Comparison of ENCODE assay signal across 8 cellular contexts in the genomic region with DNA sequence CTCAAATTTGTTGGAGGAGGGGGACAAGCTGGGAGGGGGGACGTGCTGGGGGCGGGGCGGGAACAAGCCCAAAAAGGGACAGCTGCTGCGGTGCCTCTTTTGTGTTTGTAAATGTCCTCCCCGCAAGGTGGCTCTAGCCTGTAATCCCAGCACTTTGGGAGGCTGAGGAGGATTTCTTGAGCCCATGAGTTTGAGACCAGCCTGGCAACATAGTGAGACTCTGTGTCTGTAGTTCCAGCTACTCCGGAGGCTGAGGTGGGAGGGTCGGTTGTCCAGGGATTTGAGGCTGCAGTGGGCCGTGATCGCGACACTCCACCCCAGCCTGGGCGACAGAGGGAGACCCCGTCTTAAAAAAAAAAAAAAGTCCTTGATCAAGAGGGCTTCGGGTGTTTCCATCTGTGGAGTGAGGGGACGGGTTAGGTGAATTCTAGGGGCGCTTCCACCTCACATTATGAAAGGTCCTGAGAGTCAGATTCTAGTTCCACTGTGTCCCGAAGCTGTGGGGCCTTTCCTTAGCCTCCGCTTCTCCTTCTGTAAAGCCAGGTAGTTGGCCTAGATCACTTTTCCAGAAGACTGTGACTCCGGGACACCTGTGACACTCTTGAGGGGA. TPM values are rescaled to one million over a fixed set of nuclear protein-coding genes. Genes with fewer than 3 reads are reported as not detected.
A peak's percentile ranks its signal among the peaks of the same experiment; 100 is the strongest.
DNase-seq lines count a peak whose midpoint lies in the region; ATAC-seq, FAIRE-seq and TF ChIP-seq lines count a peak whose summit lies in the region.

No MANE protein-coding gene starts in this region.

- no peak for ATAC-seq in activated T-cell treated with anti-CD3 and anti-CD28 coated beads, Interleukin-2, amount 50 U/mL, for 72 hours (replicated peaks in 1 of 2)
- ATAC-seq in GM18868 (IDR thresholded peaks at IDR 0.05; ENCODE audit: unreplicated experiment), result no peak
- no peak for ATAC-seq in GM19463 (IDR thresholded peaks at IDR 0.05; ENCODE audit: unreplicated experiment)

- peak overlapping the region; percentile 54 to 71 for H3K4me3 Mint-ChIP-seq in activated T-cell treated with anti-CD3 and anti-CD28 coated beads, Interleukin-2, amount 50 U/mL, for 72 hours
- H3K4me3 Mint-ChIP-seq in neural crest cell, result peak overlapping the region; percentile 89

- H3K27ac Mint-ChIP-seq in activated T-cell treated with anti-CD3 and anti-CD28 coated beads, Interleukin-2, amount 50 U/mL, for 72 hours, result no peak overlapping the region
- no peak overlapping the region for H3K27ac Mint-ChIP-seq in neural crest cell (ENCODE audit: unreplicated experiment)

- no peaks in the 10 kb centered on the region for H3K9me3 ChIP-seq in SJSA1 (replicated peaks)

- DNase-seq in activated T-cell treated with anti-CD3 and anti-CD28 coated beads, Interleukin-2, amount 50 U/mL, for 72 hours, result no peak
- no peak for DNase-seq in activated T-cell treated with anti-CD3 and anti-CD28 coated beads, Interleukin-2, amount 50 U/mL, for 1 hour
- peak in 1 of 2 experiments; percentile 27 for DNase-seq in SJSA1 (ENCODE audit: low read depth in 1 of 2, low spot score in 2 of 2)
- DNase-seq in epithelial cell of proximal tubule (ENCODE audit: low read depth), result no peak
- no peak for DNase-seq in neural crest cell (ENCODE audit: low read depth, low spot score)
- no peak for DNase-seq in GM19239 (ENCODE audit: insufficient read length, low spot score)

- H3K36me3 ChIP-seq in SJSA1, result peaks cover 33% of the 10 kb centered on the region

- peaks cover 40% of the 10 kb centered on the region for H3K27me3 Mint-ChIP-seq in activated T-cell treated with anti-CD3 and anti-CD28 coated beads, Interleukin-2, amount 50 U/mL, for 72 hours (ENCODE audit: low read depth)
- H3K27me3 Mint-ChIP-seq in neural crest cell (ENCODE audit: low read depth), result no peaks in the 10 kb centered on the region

- peak overlapping the region; percentile 98 for H3K27ac ChIP-seq in SJSA1

- FAIRE-seq in GM19239 (lab: Jason Lieb, UNC), result no peak

- H3K9me3 Mint-ChIP-seq in activated T-cell treated with anti-CD3 and anti-CD28 coated beads, Interleukin-2, amount 50 U/mL, for 72 hours, result no peaks in the 10 kb centered on the region
- H3K9me3 Mint-ChIP-seq in neural crest cell, result peaks cover 7% of the 10 kb centered on the region

- H3K36me3 Mint-ChIP-seq in activated T-cell treated with anti-CD3 and anti-CD28 coated beads, Interleukin-2, amount 50 U/mL, for 72 hours (ENCODE audit: insufficient read depth in 2 of 2), result peaks cover under 1 to 3% of the 10 kb centered on the region in 2 donors
- H3K36me3 Mint-ChIP-seq in neural crest cell (ENCODE audit: low read depth), result peaks cover 25% of the 10 kb centered on the region

- H3K4me3 ChIP-seq in SJSA1, result peak overlapping the region; percentile 97
- H3K4me3 ChIP-seq in epithelial cell of proximal tubule (ENCODE audit: low read depth, low read length), result peak overlapping the region; percentile 96

- H3K27me3 ChIP-seq in SJSA1 (replicated peaks), result no peaks in the 10 kb centered on the region

- TF ChIP-seq CTCF in epithelial cell of proximal tubule (conservative IDR thresholded peaks at IDR 0.05; ENCODE audit: low read depth, low read length), result peak; percentile 23
- TF ChIP-seq CTCF in neural crest cell (conservative IDR thresholded peaks at IDR 0.05), result no peak

- peaks cover 37% of the 10 kb centered on the region for H3K4me1 Mint-ChIP-seq in activated T-cell treated with anti-CD3 and anti-CD28 coated beads, Interleukin-2, amount 50 U/mL, for 72 hours (ENCODE audit: low read depth)
- peaks cover 36% of the 10 kb centered on the region for H3K4me1 Mint-ChIP-seq in neural crest cell

- peaks cover 17% of the 10 kb centered on the region for H3K4me1 ChIP-seq in SJSA1 (replicated peaks)

RNA-seq across cellular contexts. Expression of a gene that starts 0.8 kb away (rescaled TPM):
- total RNA-seq in activated T-cell treated with anti-CD3 and anti-CD28 coated beads, Interleukin-2, amount 50 U/mL, for 72 hours, result 10 to 100 TPM; 62.3 to 73.0 TPM
- total RNA-seq in SJSA1 (2014; rRNA removed; shearing (Covaris generic)), result 496 and 606 TPM in 2 replicates
- total RNA-seq in epithelial cell of proximal tubule, result 331 and 392 TPM in 2 replicates
- 282 and 292 TPM in 2 replicates for total RNA-seq in neural crest cell
